In the genomic region with DNA sequence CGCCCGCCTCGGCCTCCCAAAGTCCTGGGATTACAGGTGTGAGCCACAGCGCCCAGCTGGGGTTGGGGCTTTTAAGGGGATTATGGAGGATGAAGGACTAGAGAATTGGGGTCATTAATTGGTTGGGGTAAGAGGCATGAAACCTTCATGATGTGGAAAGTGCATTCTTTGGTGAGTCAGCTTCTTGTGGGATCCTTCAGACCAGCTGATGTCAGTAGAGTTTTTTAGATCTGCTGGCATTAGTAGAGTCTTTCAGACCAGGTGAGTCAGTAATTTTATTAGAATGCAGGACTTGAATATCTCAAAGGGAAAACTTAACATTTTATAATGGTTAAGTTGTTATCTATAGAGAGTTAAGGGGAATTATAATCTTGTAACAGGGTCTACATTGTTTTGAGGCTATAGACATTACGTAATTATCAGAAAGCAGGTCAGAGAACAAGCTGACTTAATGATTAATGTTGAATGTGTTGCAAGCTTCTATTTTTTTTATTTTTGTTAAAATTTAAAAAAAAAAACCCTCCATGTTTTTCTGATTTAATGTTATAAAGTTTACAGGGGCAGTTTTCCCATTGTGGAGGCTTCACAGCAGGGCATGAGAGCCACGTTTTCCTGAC, we compare ENCODE assay signal across 31 cellular contexts.
DNase-seq lines count a peak whose midpoint lies in the region; ATAC-seq and TF ChIP-seq lines count a peak whose summit lies in the region.
"Had no signal": no experiment of that assay in that cellular context is flagged by ENCODE, and none has a peak within 500 bp of the region (broad histone marks: within the 10 kb centered on the region; RNA-seq: fewer than 3 reads in every experiment).

No MANE protein-coding gene starts in this region.

- no peak overlapping the region; the same call in 1 of the 2 replicates for H3K4me2 ChIP-seq in PC-3 (ENCODE audit: low read length)
- H3K4me2 ChIP-seq: KMS-11, neural progenitor cell had no signal

- H3K27me3 ChIP-seq in PC-3 (ENCODE audit: low read length) (no peaks in the 10 kb centered on the region), H7 (ENCODE audit: control insufficient read depth, insufficient read depth, low read length) (no peaks in the 10 kb centered on the region)
- H3K27me3 ChIP-seq: neural progenitor cell, right lobe of liver, SJCRH30, tibial nerve had no signal

- no peak overlapping the region for H3K9ac ChIP-seq in PC-3 (ENCODE audit: low read length)
- H3K9ac ChIP-seq: KMS-11, neural progenitor cell had no signal

- H3K36me3 ChIP-seq in PC-3 (ENCODE audit: low read depth, low read length) (no peaks in the 10 kb centered on the region), H7 (replicated peaks; ENCODE audit: control insufficient read depth, insufficient read depth, low read length) (no peaks in the 10 kb centered on the region)
- H3K36me3 ChIP-seq: neural progenitor cell, right lobe of liver, SJCRH30, tibial nerve had no signal

- POLR2A ChIA-PET in PC-3 (lab: Charles Lee; ENCODE audit: unreplicated experiment) = no interaction called here

- DNase-seq in NCI-H82 (lab: John Stamatoyannopoulos, UW) (peak; percentile 37), NCI-H82 treated with DMSO at 0.1 percent for 48 hours (lab: John Stamatoyannopoulos, UW; ENCODE audit: unreplicated experiment) (no peak), PC-3 (peak; percentile 84), iris pigment epithelial cell (ENCODE audit: low read depth) (peak; percentile 77), GM03348 (ENCODE audit: low spot score) (no peak), H7 (no peak), nucleus accumbens (lab: John Stamatoyannopoulos, UW) (no peak)
- DNase-seq: activated CD4-positive, alpha-beta T cell treated with anti-CD3 and anti-CD28 coated beads, Interleukin-2, amount 10 ng/mL, durations not matched to agents 24 days and 14 days; activated CD8-positive, alpha-beta memory T cell treated with anti-CD3 and anti-CD28 coated beads for 24 hours; anterior cingulate cortex; Caco-2; effector CD8-positive, alpha-beta T cell; H9; NCI-H146; NCI-H2107; NCI-H446; NCI-H748 treated with DMSO at 0.1 percent for 48 hours; posterior cingulate gyrus; right lobe of liver; SJCRH30; stimulated activated CD4-positive, alpha-beta T cell treated with anti-CD3 and anti-CD28 coated beads, Interleukin-12 subunit alpha, Interleukin-12 subunit beta, amount 100 ng/mL, for 4 hours; stimulated activated CD4-positive, alpha-beta T cell treated with anti-CD3 and anti-CD28 coated beads, Interleukin-4, amount 100 ng/mL, for 1 hour; T-helper 9 cell had no signal

- CTCF ChIA-PET in PC-3 (lab: Charles Lee) = interaction anchor here (0.6 kb wide), 1 partner anchor 328 kb away, joined by 3 read pairs; no protein-coding TSS in a partner anchor

- no peaks in the 10 kb centered on the region for H3K9me3 ChIP-seq in PC-3 (ENCODE audit: low read length)
- H3K9me3 ChIP-seq: Caco-2, right lobe of liver, SJCRH30, tibial nerve had no signal

- TF ChIP-seq CTCF in PC-3 (conservative IDR thresholded peaks at IDR 0.05; ENCODE audit: low read depth, low read length) = no peak

- H4K20me1 ChIP-seq in PC-3 (ENCODE audit: low read length) = no peaks in the 10 kb centered on the region

- no peak overlapping the region for H3K27ac ChIP-seq in PC-3 (ENCODE audit: low read length)
- H3K27ac ChIP-seq: 22Rv1, C4-2B, coronary artery, epithelial cell of prostate, KMS-11, neural progenitor cell, right lobe of liver, SJCRH30, tibial nerve had no signal

- H3F3A ChIP-seq in PC-3 (ENCODE audit: low read length, unreplicated experiment) = no peaks in the 10 kb centered on the region

- H3K9me2 ChIP-seq in PC-3 (replicated peaks; ENCODE audit: low read length) = no peaks in the 10 kb centered on the region

- H2AFZ ChIP-seq in PC-3 (ENCODE audit: low read length) = 0 out of 2 replicates have a peak overlapping the region, but pooled peaks have one; percentile 14
- H2AFZ ChIP-seq: neural progenitor cell had no signal

- no peak overlapping the region for H3K4me3 ChIP-seq in PC-3 (ENCODE audit: low read length)
- H3K4me3 ChIP-seq in H7 (ENCODE audit: insufficient read depth, low read depth, low read length) = no peak overlapping the region
- H3K4me3 ChIP-seq: coronary artery, neural progenitor cell, right lobe of liver, SJCRH30, tibial nerve had no signal

- H3K4me1 ChIP-seq in PC-3 (ENCODE audit: insufficient read depth, low read length) = peaks cover 8% of the 10 kb centered on the region
- H3K4me1 ChIP-seq: Caco-2, SJCRH30, tibial nerve had no signal

- intact Hi-C loops in PC-3 (cut with micrococcal nuclease) = no loop called here

- peak; percentile 90 for ATAC-seq in PC-3
- ATAC-seq in GM19324 (IDR thresholded peaks at IDR 0.05; ENCODE audit: low FRiP score, unreplicated experiment) = no peak

- H3K79me2 ChIP-seq in PC-3 (ENCODE audit: low read length) = no peaks in the 10 kb centered on the region

- no TSS peak for BruUV-seq in PC-3 (replicated peaks; lab: Mats Ljungman, UMichigan)

Comparison
In these comparisons a context has a peak if more than half of its experiments do, and no peak if none do; other contexts are left out.
1. DNase-seq: peak in NCI-H82 (single experiment), PC-3 (single experiment) and iris pigment epithelial cell (single experiment); none in NCI-H82 treated with DMSO at 0.1 percent for 48 hours (single experiment), GM03348 (single experiment), H7 (single experiment) and nucleus accumbens (0 of 56).